ENCODE assay signal across 7 cellular contexts in the genomic region with DNA sequence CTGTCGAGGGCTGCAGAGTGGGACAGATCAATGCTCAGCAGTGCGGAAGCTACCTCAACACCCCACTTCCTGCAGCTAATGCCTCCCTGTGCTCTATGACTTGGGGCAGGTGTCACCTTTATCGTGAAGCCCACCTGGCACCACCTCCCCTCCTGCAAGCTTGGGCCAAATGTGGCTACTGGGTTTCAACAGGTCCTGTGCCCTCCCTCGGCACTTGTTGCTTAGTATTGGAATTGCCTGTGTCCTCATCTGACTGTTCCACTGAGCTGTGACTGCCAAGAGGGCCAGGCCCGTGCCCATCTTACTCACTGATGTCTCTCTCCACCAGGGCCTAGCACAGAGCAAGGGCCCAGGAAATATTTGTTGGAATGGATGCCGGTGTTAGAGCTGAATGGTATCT.
"Had no signal": no experiment of that assay in that cellular context is flagged by ENCODE, and none has a peak within 500 bp of the region (broad histone marks: within the 10 kb centered on the region; RNA-seq: fewer than 3 reads in every experiment).

No MANE protein-coding gene starts in this region.

- H3K27ac Mint-ChIP-seq: H9, HFFc6 had no signal

- H2AFZ ChIP-seq: GM23248 had no signal

- DNase-seq: GM23248, GOT3, H9, HCEC 1CT, HFFc6, IMR-90 had no signal

- H3K27ac ChIP-seq: GM23248 had no signal

- H3K4me1 Mint-ChIP-seq: H9 had no signal

- H3K4me3 Mint-ChIP-seq: HFFc6 had no signal

- H3K9me3 Mint-ChIP-seq: H9, HFFc6 had no signal

- H3K4me3 ChIP-seq: GM23248, K562 had no signal
